Comparison of ENCODE assay signal across 1 cellular context in the genomic region with DNA sequence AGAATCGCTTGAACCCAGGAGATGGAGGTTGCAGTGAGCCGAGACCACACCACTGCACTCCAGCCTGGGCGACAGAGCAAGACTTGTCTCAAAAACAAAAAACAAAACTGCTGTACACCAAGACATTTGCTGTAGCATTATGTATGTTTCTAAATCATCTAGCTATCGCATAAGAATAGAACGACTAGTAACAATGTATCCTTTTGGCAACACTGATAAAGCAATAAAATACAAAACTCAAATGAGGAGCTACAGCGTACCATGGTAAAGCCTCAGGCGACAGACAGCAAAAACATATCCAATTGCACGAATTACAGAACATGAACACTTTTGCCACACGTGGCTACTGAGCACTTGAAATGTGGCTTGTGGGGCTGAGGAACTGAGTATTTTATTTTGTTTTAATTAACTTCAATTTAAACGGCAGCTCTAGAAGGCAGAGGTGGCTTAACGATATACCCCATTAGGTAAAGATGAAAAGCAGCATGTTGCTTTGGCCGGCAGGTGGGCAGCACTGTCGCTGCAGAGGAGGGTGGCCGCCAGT.
TF ChIP-seq lines count a peak whose summit lies in the region.

No MANE protein-coding gene starts in this region.

TF ChIP-seq in HEK293, 187 proteins besides CTCF, POLR2A, EP300 and RAD21 (continued from another document and continues in another):
- peak; percentile 31; the same call in 1 of the 2 replicates for TF ChIP-seq PATZ1 (tag by site-specific recombination; IDR thresholded peaks at IDR 0.05)
- TF ChIP-seq ZNF214 (tag by site-specific recombination; IDR thresholded peaks at IDR 0.05; ENCODE audit: borderline replicate concordance) = no peak
- TF ChIP-seq, protein P1, sequence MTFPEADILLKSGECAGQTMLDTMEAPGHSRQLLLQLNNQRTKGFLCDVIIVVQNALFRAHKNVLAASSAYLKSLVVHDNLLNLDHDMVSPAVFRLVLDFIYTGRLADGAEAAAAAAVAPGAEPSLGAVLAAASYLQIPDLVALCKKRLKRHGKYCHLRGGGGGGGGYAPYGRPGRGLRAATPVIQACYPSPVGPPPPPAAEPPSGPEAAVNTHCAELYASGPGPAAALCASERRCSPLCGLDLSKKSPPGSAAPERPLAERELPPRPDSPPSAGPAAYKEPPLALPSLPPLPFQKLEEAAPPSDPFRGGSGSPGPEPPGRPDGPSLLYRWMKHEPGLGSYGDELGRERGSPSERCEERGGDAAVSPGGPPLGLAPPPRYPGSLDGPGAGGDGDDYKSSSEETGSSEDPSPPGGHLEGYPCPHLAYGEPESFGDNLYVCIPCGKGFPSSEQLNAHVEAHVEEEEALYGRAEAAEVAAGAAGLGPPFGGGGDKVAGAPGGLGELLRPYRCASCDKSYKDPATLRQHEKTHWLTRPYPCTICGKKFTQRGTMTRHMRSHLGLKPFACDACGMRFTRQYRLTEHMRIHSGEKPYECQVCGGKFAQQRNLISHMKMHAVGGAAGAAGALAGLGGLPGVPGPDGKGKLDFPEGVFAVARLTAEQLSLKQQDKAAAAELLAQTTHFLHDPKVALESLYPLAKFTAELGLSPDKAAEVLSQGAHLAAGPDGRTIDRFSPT (tag by site-specific recombination; IDR thresholded peaks at IDR 0.05) = no peak
- no peak for TF ChIP-seq ZNF37A (tag by site-specific recombination; IDR thresholded peaks at IDR 0.05)
- TF ChIP-seq ZNF280C (tag by site-specific recombination; IDR thresholded peaks at IDR 0.05) = no peak
- no peak for TF ChIP-seq ZNF248 (tag by site-specific recombination; IDR thresholded peaks at IDR 0.05)
- TF ChIP-seq ZNF548 (tag by site-specific recombination; IDR thresholded peaks at IDR 0.05) = no peak
- TF ChIP-seq ZNF518A (tag by site-specific recombination; conservative IDR thresholded peaks at IDR 0.05; ENCODE audit: low read depth) = no peak
- no peak for TF ChIP-seq ZNF157 (tag by site-specific recombination; IDR thresholded peaks at IDR 0.05)
- TF ChIP-seq, protein P2, sequence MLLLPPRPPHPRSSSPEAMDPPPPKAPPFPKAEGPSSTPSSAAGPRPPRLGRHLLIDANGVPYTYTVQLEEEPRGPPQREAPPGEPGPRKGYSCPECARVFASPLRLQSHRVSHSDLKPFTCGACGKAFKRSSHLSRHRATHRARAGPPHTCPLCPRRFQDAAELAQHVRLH (tag by site-specific recombination; IDR thresholded peaks at IDR 0.05) = no peak
- no peak for TF ChIP-seq ZNF639 (tag by site-specific recombination; IDR thresholded peaks at IDR 0.05)
- no peak for TF ChIP-seq ZNF843 (tag by site-specific recombination; IDR thresholded peaks at IDR 0.05)
- TF ChIP-seq ZNF626 (tag by site-specific recombination; IDR thresholded peaks at IDR 0.05) = no peak
- no peak for TF ChIP-seq GFI1B (tag by site-specific recombination; IDR thresholded peaks at IDR 0.05)
- TF ChIP-seq ZNF416 (tag by site-specific recombination; IDR thresholded peaks at IDR 0.05) = no peak
- no peak for TF ChIP-seq ZNF121 (tag by site-specific recombination; IDR thresholded peaks at IDR 0.05)
- TF ChIP-seq MZF1 (tag by site-specific recombination; IDR thresholded peaks at IDR 0.05; ENCODE audit: borderline replicate concordance) = no peak
- no peak for TF ChIP-seq ZNF521 (tag by site-specific recombination; IDR thresholded peaks at IDR 0.05)
- TF ChIP-seq, protein P3, sequence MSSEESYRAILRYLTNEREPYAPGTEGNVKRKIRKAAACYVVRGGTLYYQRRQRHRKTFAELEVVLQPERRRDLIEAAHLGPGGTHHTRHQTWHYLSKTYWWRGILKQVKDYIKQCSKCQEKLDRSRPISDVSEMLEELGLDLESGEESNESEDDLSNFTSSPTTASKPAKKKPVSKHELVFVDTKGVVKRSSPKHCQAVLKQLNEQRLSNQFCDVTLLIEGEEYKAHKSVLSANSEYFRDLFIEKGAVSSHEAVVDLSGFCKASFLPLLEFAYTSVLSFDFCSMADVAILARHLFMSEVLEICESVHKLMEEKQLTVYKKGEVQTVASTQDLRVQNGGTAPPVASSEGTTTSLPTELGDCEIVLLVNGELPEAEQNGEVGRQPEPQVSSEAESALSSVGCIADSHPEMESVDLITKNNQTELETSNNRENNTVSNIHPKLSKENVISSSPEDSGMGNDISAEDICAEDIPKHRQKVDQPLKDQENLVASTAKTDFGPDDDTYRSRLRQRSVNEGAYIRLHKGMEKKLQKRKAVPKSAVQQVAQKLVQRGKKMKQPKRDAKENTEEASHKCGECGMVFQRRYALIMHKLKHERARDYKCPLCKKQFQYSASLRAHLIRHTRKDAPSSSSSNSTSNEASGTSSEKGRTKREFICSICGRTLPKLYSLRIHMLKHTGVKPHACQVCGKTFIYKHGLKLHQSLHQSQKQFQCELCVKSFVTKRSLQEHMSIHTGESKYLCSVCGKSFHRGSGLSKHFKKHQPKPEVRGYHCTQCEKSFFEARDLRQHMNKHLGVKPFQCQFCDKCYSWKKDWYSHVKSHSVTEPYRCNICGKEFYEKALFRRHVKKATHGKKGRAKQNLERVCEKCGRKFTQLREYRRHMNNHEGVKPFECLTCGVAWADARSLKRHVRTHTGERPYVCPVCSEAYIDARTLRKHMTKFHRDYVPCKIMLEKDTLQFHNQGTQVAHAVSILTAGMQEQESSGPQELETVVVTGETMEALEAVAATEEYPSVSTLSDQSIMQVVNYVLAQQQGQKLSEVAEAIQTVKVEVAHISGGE (tag by site-specific recombination; conservative IDR thresholded peaks at IDR 0.05; ENCODE audit: low read depth) = no peak
- no peak for TF ChIP-seq KLF7 (tag by site-specific recombination; IDR thresholded peaks at IDR 0.05; ENCODE audit: borderline replicate concordance)
- peak; percentile 82 for TF ChIP-seq OSR2 (tag by site-specific recombination; IDR thresholded peaks at IDR 0.05)
- no peak for TF ChIP-seq ZBTB10 (tag by site-specific recombination; IDR thresholded peaks at IDR 0.05)
- peak; percentile 89; the same call in 1 of the 2 replicates for TF ChIP-seq ZNF610 (tag by site-specific recombination; IDR thresholded peaks at IDR 0.05; ENCODE audit: borderline replicate concordance)
- TF ChIP-seq ZNF292 (tag by site-specific recombination; IDR thresholded peaks at IDR 0.05; ENCODE audit: borderline replicate concordance, low read depth) = no peak
- no peak for TF ChIP-seq ZNF223 (tag by site-specific recombination; IDR thresholded peaks at IDR 0.05)
- no peak for TF ChIP-seq ZNF10 (tag by site-specific recombination; IDR thresholded peaks at IDR 0.05)
- no peak for TF ChIP-seq ZNF391 (tag by site-specific recombination; IDR thresholded peaks at IDR 0.05; ENCODE audit: borderline replicate concordance, low read depth)
- no peak for TF ChIP-seq ZNF426 (tag by site-specific recombination; IDR thresholded peaks at IDR 0.05)
- no peak for TF ChIP-seq ZNF677 (tag by site-specific recombination; IDR thresholded peaks at IDR 0.05)
- no peak for TF ChIP-seq ZNF133 (tag by site-specific recombination; IDR thresholded peaks at IDR 0.05)
